ENCODE assay signal across 1 cellular context in genomic region chr1:230702934-230703678, GRCh38.
TF ChIP-seq lines count a peak whose summit lies in the region.

No MANE protein-coding gene starts in this region.

TF ChIP-seq in HepG2, 621 proteins besides CTCF, POLR2A, EP300 and RAD21 (continued from another document and continues in another):
- peak; percentile 86 for TF ChIP-seq HNF4G (IDR thresholded peaks at IDR 0.05; ENCODE audit: borderline replicate concordance, low read depth, low read length)
- peak; percentile 94; the same call in 1 of the 2 replicates for TF ChIP-seq HNF4G (CRISPR knock-in tag; IDR thresholded peaks at IDR 0.05; ENCODE audit: borderline replicate concordance, low read depth)
- no peak; the same call in 1 of the 2 replicates for TF ChIP-seq THAP9 (CRISPR knock-in tag; IDR thresholded peaks at IDR 0.05; ENCODE audit: borderline replicate concordance)
- TF ChIP-seq GLMP (CRISPR knock-in tag; IDR thresholded peaks at IDR 0.05; ENCODE audit: borderline replicate concordance) = peak; percentile 43; the same call in 1 of the 2 replicates
- peak; percentile 35; the same call in 1 of the 2 replicates for TF ChIP-seq ZNF44 (CRISPR knock-in tag; IDR thresholded peaks at IDR 0.05)
- no peak for TF ChIP-seq KAT2B (IDR thresholded peaks at IDR 0.05; ENCODE audit: borderline replicate concordance, low read depth, low read length)
- peak; percentile 42 for TF ChIP-seq SAFB2 (CRISPR knock-in tag; IDR thresholded peaks at IDR 0.05; ENCODE audit: borderline replicate concordance, low read depth)
- peak; percentile 89 for TF ChIP-seq ZFP37 (CRISPR knock-in tag; IDR thresholded peaks at IDR 0.05; ENCODE audit: borderline replicate concordance)
- no peak for TF ChIP-seq KLF6 (CRISPR knock-in tag; IDR thresholded peaks at IDR 0.05)
- TF ChIP-seq ARID2 (CRISPR knock-in tag; IDR thresholded peaks at IDR 0.05; ENCODE audit: borderline replicate concordance) = no peak
- no peak for TF ChIP-seq ZNF660 (CRISPR knock-in tag; IDR thresholded peaks at IDR 0.05; ENCODE audit: borderline replicate concordance, low read depth)
- TF ChIP-seq MTA1 (CRISPR knock-in tag; IDR thresholded peaks at IDR 0.05; ENCODE audit: borderline replicate concordance) = peak; percentile 98; the same call in 1 of the 2 replicates
- TF ChIP-seq CREBL2 (CRISPR knock-in tag; IDR thresholded peaks at IDR 0.05; ENCODE audit: borderline replicate concordance) = no peak; the same call in 1 of the 2 replicates
- TF ChIP-seq ZNF580 (CRISPR knock-in tag; IDR thresholded peaks at IDR 0.05; ENCODE audit: borderline replicate concordance, low read depth) = peak; percentile 94
- peak; percentile 84 for TF ChIP-seq SIN3A (IDR thresholded peaks at IDR 0.05; ENCODE audit: borderline replicate concordance, low read depth, low read length)
- TF ChIP-seq MXI1 (IDR thresholded peaks at IDR 0.05; ENCODE audit: borderline replicate concordance, low read depth, low read length) = peak; percentile 91; the same call in 1 of the 3 replicates
- peak; percentile 82; the same call in 1 of the 2 replicates for TF ChIP-seq TFAP4 (IDR thresholded peaks at IDR 0.05; ENCODE audit: borderline replicate concordance, low read depth)
- TF ChIP-seq PAXIP1 (CRISPR knock-in tag; conservative IDR thresholded peaks at IDR 0.05) = peak; percentile 98
- TF ChIP-seq ZNF407 (CRISPR knock-in tag; IDR thresholded peaks at IDR 0.05; ENCODE audit: not compliant biosample characterization) = no peak
- TF ChIP-seq IKZF5 (CRISPR knock-in tag; IDR thresholded peaks at IDR 0.05) = peak; percentile 93
- TF ChIP-seq ONECUT2 (CRISPR knock-in tag; IDR thresholded peaks at IDR 0.05) = peak; percentile 74; the same call in 1 of the 2 replicates
- peak; percentile 92; the same call in 1 of the 2 replicates for TF ChIP-seq ZNF766 (CRISPR knock-in tag; IDR thresholded peaks at IDR 0.05; ENCODE audit: borderline replicate concordance)
- TF ChIP-seq ZZZ3 (CRISPR knock-in tag; IDR thresholded peaks at IDR 0.05; ENCODE audit: borderline replicate concordance) = peak; percentile 81; the same call in 1 of the 2 replicates
- TF ChIP-seq ZSCAN21 (CRISPR knock-in tag; IDR thresholded peaks at IDR 0.05; ENCODE audit: borderline replicate concordance) = peak; percentile 98; the same call in 1 of the 2 replicates
- peak; percentile 57; the same call in 1 of the 2 replicates for TF ChIP-seq SP140L (CRISPR knock-in tag; IDR thresholded peaks at IDR 0.05; ENCODE audit: borderline replicate concordance)
- peak; percentile 96 for TF ChIP-seq ZBTB10 (CRISPR knock-in tag; IDR thresholded peaks at IDR 0.05; ENCODE audit: borderline replicate concordance)
- peak; percentile 98 for TF ChIP-seq SAP130 (CRISPR knock-in tag; IDR thresholded peaks at IDR 0.05; ENCODE audit: low read depth)
- peak; percentile 47; the same call in 1 of the 2 replicates for TF ChIP-seq WIZ (CRISPR knock-in tag; IDR thresholded peaks at IDR 0.05)
- TF ChIP-seq ZNF773 (CRISPR knock-in tag; IDR thresholded peaks at IDR 0.05; ENCODE audit: borderline replicate concordance) = 0 out of 2 replicates have a peak, but pooled peaks have one; percentile 71
- no peak for TF ChIP-seq THAP8 (CRISPR knock-in tag; IDR thresholded peaks at IDR 0.05; ENCODE audit: borderline replicate concordance)
- peak; percentile 29 for TF ChIP-seq U2AF1 (optimal IDR thresholded peaks at IDR 0.05; ENCODE audit: low read depth, low read length)
- TF ChIP-seq ZNF30 (CRISPR knock-in tag; IDR thresholded peaks at IDR 0.05) = no peak
- TF ChIP-seq BRD4 (CRISPR knock-in tag; IDR thresholded peaks at IDR 0.05) = peak; percentile 88
